ENCODE assay signal across 8 cellular contexts in the genomic region with DNA sequence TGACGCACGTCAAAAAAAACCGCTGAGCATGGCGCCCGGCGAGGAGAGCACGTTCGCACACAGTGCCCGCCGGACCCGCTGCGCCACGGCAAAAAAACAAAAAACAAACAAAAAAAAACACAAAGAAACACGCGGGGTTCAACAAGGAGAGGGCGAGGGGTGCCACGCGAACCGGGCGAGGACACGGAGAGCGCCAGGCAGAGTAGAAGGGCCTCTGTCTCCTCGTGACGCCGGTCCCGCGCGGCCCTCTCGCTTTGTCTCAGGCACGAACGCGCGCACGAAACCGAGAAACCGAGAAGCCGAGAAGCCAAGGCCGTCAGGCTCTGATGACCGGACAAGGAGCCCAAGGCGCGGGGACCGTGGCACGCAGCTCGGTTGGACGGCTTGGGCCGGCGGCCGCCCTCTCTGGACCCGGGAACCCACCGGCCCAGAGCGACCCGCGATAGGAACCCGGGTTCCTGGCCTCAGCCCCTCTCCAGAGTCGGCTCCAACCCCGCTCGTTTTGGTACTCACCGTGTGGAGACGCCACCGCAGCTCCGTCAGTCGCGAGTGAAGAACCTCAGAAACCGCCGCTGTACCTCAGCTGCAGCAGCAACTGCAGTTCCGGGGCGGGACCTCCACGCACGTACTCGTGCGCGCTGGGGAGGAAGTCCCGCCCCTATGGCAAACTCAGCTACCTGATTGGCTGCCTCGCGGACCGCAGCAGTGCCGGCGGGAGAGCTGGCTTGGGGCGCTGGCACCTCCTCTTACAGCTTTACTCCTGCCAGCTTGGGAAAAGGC. TPM values are rescaled to one million over a fixed set of nuclear protein-coding genes. Genes with fewer than 3 reads are reported as not detected.
DNase-seq lines count a peak whose midpoint lies in the region; ATAC-seq lines count a peak whose summit lies in the region.

A gene with protein sequence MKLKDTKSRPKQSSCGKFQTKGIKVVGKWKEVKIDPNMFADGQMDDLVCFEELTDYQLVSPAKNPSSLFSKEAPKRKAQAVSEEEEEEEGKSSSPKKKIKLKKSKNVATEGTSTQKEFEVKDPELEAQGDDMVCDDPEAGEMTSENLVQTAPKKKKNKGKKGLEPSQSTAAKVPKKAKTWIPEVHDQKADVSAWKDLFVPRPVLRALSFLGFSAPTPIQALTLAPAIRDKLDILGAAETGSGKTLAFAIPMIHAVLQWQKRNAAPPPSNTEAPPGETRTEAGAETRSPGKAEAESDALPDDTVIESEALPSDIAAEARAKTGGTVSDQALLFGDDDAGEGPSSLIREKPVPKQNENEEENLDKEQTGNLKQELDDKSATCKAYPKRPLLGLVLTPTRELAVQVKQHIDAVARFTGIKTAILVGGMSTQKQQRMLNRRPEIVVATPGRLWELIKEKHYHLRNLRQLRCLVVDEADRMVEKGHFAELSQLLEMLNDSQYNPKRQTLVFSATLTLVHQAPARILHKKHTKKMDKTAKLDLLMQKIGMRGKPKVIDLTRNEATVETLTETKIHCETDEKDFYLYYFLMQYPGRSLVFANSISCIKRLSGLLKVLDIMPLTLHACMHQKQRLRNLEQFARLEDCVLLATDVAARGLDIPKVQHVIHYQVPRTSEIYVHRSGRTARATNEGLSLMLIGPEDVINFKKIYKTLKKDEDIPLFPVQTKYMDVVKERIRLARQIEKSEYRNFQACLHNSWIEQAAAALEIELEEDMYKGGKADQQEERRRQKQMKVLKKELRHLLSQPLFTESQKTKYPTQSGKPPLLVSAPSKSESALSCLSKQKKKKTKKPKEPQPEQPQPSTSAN (minus strand): TSS at position 597 of the 780 bp plus-strand sequence. CDS start 1,460 bp downstream, outside the sequence.
A gene with protein sequence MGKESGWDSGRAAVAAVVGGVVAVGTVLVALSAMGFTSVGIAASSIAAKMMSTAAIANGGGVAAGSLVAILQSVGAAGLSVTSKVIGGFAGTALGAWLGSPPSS (plus strand): TSS at position 705 of the 780 bp plus-strand sequence. CDS start 15,628 bp downstream, outside the sequence.

- peaks cover 0 to 2% (median 0%) of the 10 kb centered on the region in 5 donors for H3K9me3 Mint-ChIP-seq in CD8-positive, alpha-beta memory T cell

- peak within 1 kb of the TSS; percentile 96 for H3K27ac ChIP-seq in CD8-positive, alpha-beta memory T cell (ENCODE audit: low read depth, low read length)
- peak within 1 kb of the TSS; percentile 96 for H3K27ac ChIP-seq in effector memory CD4-positive, alpha-beta T cell (ENCODE audit: insufficient read depth, low read length, poor library complexity, severe bottlenecking)

- H3K27me3 Mint-ChIP-seq in CD8-positive, alpha-beta memory T cell, result peaks cover 0 to 3% of the 10 kb centered on the region in 2 donors

- peak; percentile 99 for ATAC-seq in GM19468 (IDR thresholded peaks at IDR 0.05; ENCODE audit: extremely low read depth, unreplicated experiment)

- peaks cover 39% of the 10 kb centered on the region for H3K4me1 ChIP-seq in CD8-positive, alpha-beta memory T cell (ENCODE audit: insufficient read depth, low read length)
- H3K4me1 ChIP-seq in effector memory CD4-positive, alpha-beta T cell (ENCODE audit: control insufficient read depth, insufficient read depth, low read length, poor library complexity, severe bottlenecking), result peaks cover 23% of the 10 kb centered on the region

- peak within 1 kb of the TSS; percentile 94 to 100 (median 99) for H3K4me3 Mint-ChIP-seq in CD8-positive, alpha-beta memory T cell

- no peaks in the 10 kb centered on the region for H3K9me3 ChIP-seq in CD8-positive, alpha-beta memory T cell (ENCODE audit: low read length)
- no peaks in the 10 kb centered on the region for H3K9me3 ChIP-seq in effector memory CD4-positive, alpha-beta T cell (ENCODE audit: control insufficient read depth, low read length)

- no peaks in the 10 kb centered on the region for H3K27me3 ChIP-seq in CD8-positive, alpha-beta memory T cell (ENCODE audit: insufficient read depth, low read length, poor library complexity, severe bottlenecking)
- no peaks in the 10 kb centered on the region for H3K27me3 ChIP-seq in effector memory CD4-positive, alpha-beta T cell (replicated peaks; ENCODE audit: control insufficient read depth, insufficient read depth, low read length, poor library complexity, severe bottlenecking)

- POLR2A ChIA-PET in CD8-positive, alpha-beta memory T cell (lab: Charles Lee), result interaction anchor here (0.6 to 1.1 kb wide), 5 partner anchors 13 to 120 kb away, joined by 3 to 5 read pairs (median 3); no protein-coding TSS in a partner anchor
- POLR2A ChIA-PET in activated CD8-positive, alpha-beta memory T cell treated with anti-CD3 and anti-CD28 coated beads for 36 hours (lab: Charles Lee), result interaction anchor here (0.6 to 2.1 kb wide), 5 partner anchors 12 to 89 kb away, joined by 3 to 9 read pairs (median 5); a partner anchor contains a TSS

- H3K27ac Mint-ChIP-seq in CD8-positive, alpha-beta memory T cell, result peak within 1 kb of the TSS; percentile 98 to 100 (median 99)

- peak within 1 kb of the TSS; percentile 83 for H3K4me3 ChIP-seq in CD8-positive, alpha-beta memory T cell (ENCODE audit: low read length)
- H3K4me3 ChIP-seq in effector memory CD4-positive, alpha-beta T cell (ENCODE audit: insufficient read depth, low read depth, low read length, poor library complexity, severe bottlenecking), result peak within 1 kb of the TSS; percentile 97

- peaks cover 14 to 52% (median 25%) of the 10 kb centered on the region in 3 donors for H3K36me3 Mint-ChIP-seq in CD8-positive, alpha-beta memory T cell

- DNase-seq in CD8-positive, alpha-beta memory T cell, result peak; percentile 95 to 98 (median 96)
- DNase-seq in HS-5 (ENCODE audit: low read depth), result peak; percentile 68
- peak; percentile 93 for DNase-seq in NK-92 treated with Interleukin-12 subunit alpha and Interleukin-12 subunit beta, amount 100 ng/mL, for 24 hours (lab: John Stamatoyannopoulos, UW)
- DNase-seq in effector memory CD4-positive, alpha-beta T cell, result peak; percentile 92 to 94 (median 94)
- DNase-seq in medulla oblongata (ENCODE audit: extremely low spot score), result peak; percentile 96
- DNase-seq in stimulated activated CD8-positive, alpha-beta memory T cell treated with anti-CD3 and anti-CD28 coated beads, Interleukin-12 subunit alpha, Interleukin-12 subunit beta, amount 100 ng/mL, for 1 hour (ENCODE audit: low read depth), result peak; percentile 95

- CTCF ChIA-PET in CD8-positive, alpha-beta memory T cell (lab: Charles Lee), result interaction anchor here (0.8 to 3.6 kb wide), 13 partner anchors 16 to 141 kb away, joined by 3 to 14 read pairs (median 4); no protein-coding TSS in a partner anchor
- CTCF ChIA-PET in activated CD8-positive, alpha-beta memory T cell treated with anti-CD3 and anti-CD28 coated beads for 36 hours (lab: Charles Lee), result interaction anchor here (0.7 to 2.4 kb wide), 5 partner anchors 24 to 99 kb away, joined by 3 to 8 read pairs (median 5); no protein-coding TSS in a partner anchor

- H3K4me1 Mint-ChIP-seq in CD8-positive, alpha-beta memory T cell, result peaks cover 50 to 61% (median 54%) of the 10 kb centered on the region in 3 donors

- H3K36me3 ChIP-seq in CD8-positive, alpha-beta memory T cell (ENCODE audit: insufficient read depth, low read length), result peaks cover 17% of the 10 kb centered on the region
- peaks cover 13% of the 10 kb centered on the region for H3K36me3 ChIP-seq in effector memory CD4-positive, alpha-beta T cell (ENCODE audit: control insufficient read depth, insufficient read depth, low read length)

RNA-seq across cellular contexts. Expression of the first gene that starts in this region (rescaled TPM):
- 100 to 1,000 TPM; 274 to 283 TPM for total RNA-seq in CD8-positive, alpha-beta memory T cell
- 287 TPM for polyA plus RNA-seq in CD8-positive, alpha-beta memory T cell
- 100 to 1,000 TPM; 273 to 292 TPM for total RNA-seq in activated CD8-positive, alpha-beta memory T cell treated with anti-CD3 and anti-CD28 coated beads for 36 hours

RNA-seq across cellular contexts. Expression of the second gene that starts in this region (rescaled TPM):
- 10 to 100 TPM; 15.5 to 18.4 TPM for total RNA-seq in CD8-positive, alpha-beta memory T cell
- polyA plus RNA-seq in CD8-positive, alpha-beta memory T cell, result 8.3 TPM
- 10 to 100 TPM; 19.3 to 21.9 TPM for total RNA-seq in activated CD8-positive, alpha-beta memory T cell treated with anti-CD3 and anti-CD28 coated beads for 36 hours

Comparison
In these comparisons a context has a peak if more than half of its experiments do, and no peak if none do; other contexts are left out.
1. Peak in every context shown above with its lines: DNase-seq, ATAC-seq, H3K4me3 ChIP-seq and H3K27ac ChIP-seq.